15 cellular contexts compared by ENCODE assay signal in genomic region chr6:15242937-15243614, GRCh38. TPM values are rescaled to one million over a fixed set of nuclear protein-coding genes. Genes with fewer than 3 reads are reported as not detected.
DNase-seq lines count a peak whose midpoint lies in the region; ATAC-seq, FAIRE-seq and TF ChIP-seq lines count a peak whose summit lies in the region.
"Had no signal": no experiment of that assay in that cellular context is flagged by ENCODE, and none has a peak within 500 bp of the region (broad histone marks: within the 10 kb centered on the region; RNA-seq: fewer than 3 reads in every experiment).

No MANE protein-coding gene starts in this region.

- no peak for TF ChIP-seq CTCF in type B pancreatic cell (conservative IDR thresholded peaks at IDR 0.05)
- TF ChIP-seq CTCF in osteocyte (IDR thresholded peaks at IDR 0.05), result no peak

- no peaks in the 10 kb centered on the region for H3K9me3 Mint-ChIP-seq in activated naive CD4-positive, alpha-beta T cell treated with anti-CD3 and anti-CD28 coated beads, Interleukin-2, amount 50 U/mL, for 24 hours
- H3K9me3 Mint-ChIP-seq in activated naive CD4-positive, alpha-beta T cell treated with anti-CD3 and anti-CD28 coated beads for 36 hours, result no peaks in the 10 kb centered on the region
- H3K9me3 Mint-ChIP-seq in memory B cell (no peaks in the 10 kb centered on the region), type B pancreatic cell (no peaks in the 10 kb centered on the region), osteocyte (ENCODE audit: unreplicated experiment) (no peaks in the 10 kb centered on the region)

- no peak for DNase-seq in activated naive CD4-positive, alpha-beta T cell treated with anti-CD3 and anti-CD28 coated beads for 36 hours
- DNase-seq in T-helper 17 cell (no peak), memory B cell (ENCODE audit: low spot score in 2 of 2) (no peak), type B pancreatic cell (ENCODE audit: extremely low spot score, unreplicated experiment) (no peak), RCC 7860 (ENCODE audit: low spot score) (no peak), osteocyte (ENCODE audit: extremely low spot score, unreplicated experiment) (no peak)
- DNase-seq: activated CD8-positive, alpha-beta memory T cell treated with anti-CD3 and anti-CD28 coated beads, Interleukin-2, amount 50 U/mL, for 48 hours; DMS 273 treated with DMSO at 0.1 percent for 48 hours; heart right ventricle; MV-4-11; nucleus accumbens; SK-N-SH; WERI-Rb-1 had no signal

- intact Hi-C loops in activated naive CD4-positive, alpha-beta T cell treated with anti-CD3 and anti-CD28 coated beads for 36 hours (cut with micrococcal nuclease), result no loop called here

- no peak for FAIRE-seq in RCC 7860 (lab: Jason Lieb, UNC)

- H3K9me3 ChIP-seq in T-helper 17 cell (ENCODE audit: control insufficient read depth, low read length, poor library complexity, severe bottlenecking), result no peaks in the 10 kb centered on the region
- H3K9me3 ChIP-seq: heart right ventricle had no signal

- ATAC-seq in T-helper 17 cell (no peak), memory B cell (ENCODE audit: low read depth) (no peak), GM21619 (IDR thresholded peaks at IDR 0.05; ENCODE audit: unreplicated experiment) (no peak)
- ATAC-seq: heart right ventricle had no signal

- peak overlapping the region; percentile 26 for H3K4me3 Mint-ChIP-seq in activated naive CD4-positive, alpha-beta T cell treated with anti-CD3 and anti-CD28 coated beads, Interleukin-2, amount 50 U/mL, for 24 hours
- no peak overlapping the region for H3K4me3 Mint-ChIP-seq in activated naive CD4-positive, alpha-beta T cell treated with anti-CD3 and anti-CD28 coated beads for 36 hours
- H3K4me3 Mint-ChIP-seq in T-helper 17 cell (peak overlapping the region; percentile 12), memory B cell (peak overlapping the region; percentile 30), type B pancreatic cell (peak overlapping the region; percentile 91), osteocyte (ENCODE audit: unreplicated experiment) (no peak overlapping the region)

- peaks cover 4% of the 10 kb centered on the region for H3K36me3 Mint-ChIP-seq in activated naive CD4-positive, alpha-beta T cell treated with anti-CD3 and anti-CD28 coated beads, Interleukin-2, amount 50 U/mL, for 24 hours
- peaks cover 6% of the 10 kb centered on the region for H3K36me3 Mint-ChIP-seq in activated naive CD4-positive, alpha-beta T cell treated with anti-CD3 and anti-CD28 coated beads for 36 hours (ENCODE audit: low read depth)
- H3K36me3 Mint-ChIP-seq in T-helper 17 cell (ENCODE audit: low read depth) (no peaks in the 10 kb centered on the region), memory B cell (no peaks in the 10 kb centered on the region), type B pancreatic cell (no peaks in the 10 kb centered on the region), osteocyte (ENCODE audit: unreplicated experiment) (no peaks in the 10 kb centered on the region)

- H3K27me3 Mint-ChIP-seq in activated naive CD4-positive, alpha-beta T cell treated with anti-CD3 and anti-CD28 coated beads, Interleukin-2, amount 50 U/mL, for 24 hours, result no peaks in the 10 kb centered on the region
- no peaks in the 10 kb centered on the region for H3K27me3 Mint-ChIP-seq in activated naive CD4-positive, alpha-beta T cell treated with anti-CD3 and anti-CD28 coated beads for 36 hours (ENCODE audit: low read depth)
- H3K27me3 Mint-ChIP-seq in T-helper 17 cell, result peaks cover 6% of the 10 kb centered on the region
- H3K27me3 Mint-ChIP-seq in memory B cell, result no peaks in the 10 kb centered on the region
- no peaks in the 10 kb centered on the region for H3K27me3 Mint-ChIP-seq in type B pancreatic cell
- H3K27me3 Mint-ChIP-seq in osteocyte (ENCODE audit: unreplicated experiment), result peaks cover 3% of the 10 kb centered on the region

- CTCF ChIA-PET in activated naive CD4-positive, alpha-beta T cell treated with anti-CD3 and anti-CD28 coated beads for 36 hours (lab: Charles Lee), result interaction anchor here (0.7 to 1.6 kb wide), 2 partner anchors 147 to 248 kb away, joined by 3 to 7 read pairs; no protein-coding TSS in a partner anchor

- peak overlapping the region; percentile 23 for H3K27ac Mint-ChIP-seq in activated naive CD4-positive, alpha-beta T cell treated with anti-CD3 and anti-CD28 coated beads, Interleukin-2, amount 50 U/mL, for 24 hours
- no peak overlapping the region for H3K27ac Mint-ChIP-seq in activated naive CD4-positive, alpha-beta T cell treated with anti-CD3 and anti-CD28 coated beads for 36 hours
- peak overlapping the region; percentile 41 for H3K27ac Mint-ChIP-seq in T-helper 17 cell
- no peak overlapping the region for H3K27ac Mint-ChIP-seq in memory B cell
- peak overlapping the region; percentile 50 for H3K27ac Mint-ChIP-seq in type B pancreatic cell
- no peak overlapping the region for H3K27ac Mint-ChIP-seq in osteocyte (ENCODE audit: unreplicated experiment)

- no peaks in the 10 kb centered on the region for H3K4me1 Mint-ChIP-seq in activated naive CD4-positive, alpha-beta T cell treated with anti-CD3 and anti-CD28 coated beads, Interleukin-2, amount 50 U/mL, for 24 hours
- peaks cover 9% of the 10 kb centered on the region for H3K4me1 Mint-ChIP-seq in activated naive CD4-positive, alpha-beta T cell treated with anti-CD3 and anti-CD28 coated beads for 36 hours (ENCODE audit: low read depth)
- H3K4me1 Mint-ChIP-seq in T-helper 17 cell, result peaks cover 15% of the 10 kb centered on the region
- H3K4me1 Mint-ChIP-seq in memory B cell, result peaks cover 7% of the 10 kb centered on the region
- peaks cover 17% of the 10 kb centered on the region for H3K4me1 Mint-ChIP-seq in type B pancreatic cell (ENCODE audit: unreplicated experiment)
- peaks cover 20% of the 10 kb centered on the region for H3K4me1 Mint-ChIP-seq in osteocyte (ENCODE audit: unreplicated experiment)

RNA-seq across cellular contexts. Expression of gene JARID2, which starts 2.8 kb away (rescaled TPM):
- total RNA-seq in activated naive CD4-positive, alpha-beta T cell treated with anti-CD3 and anti-CD28 coated beads for 36 hours, result 10 to 100 TPM; 26.6 to 27.7 TPM
- total RNA-seq in T-helper 17 cell (10 to 100 TPM; 21.9 to 35.5 TPM), type B pancreatic cell (ENCODE audit: low replicate concordance) (35.9 and 43.9 TPM in 2 replicates), osteocyte (12.2 and 12.5 TPM in 2 replicates)

Comparison
In these comparisons a context has a peak if more than half of its experiments do, and no peak if none do; other contexts are left out.
1. H3K27ac Mint-ChIP-seq: peak in activated naive CD4-positive, alpha-beta T cell treated with anti-CD3 and anti-CD28 coated beads, Interleukin-2, amount 50 U/mL, for 24 hours (single experiment), T-helper 17 cell (single experiment) and type B pancreatic cell (single experiment); none in activated naive CD4-positive, alpha-beta T cell treated with anti-CD3 and anti-CD28 coated beads for 36 hours (single experiment), memory B cell (single experiment) and osteocyte (single experiment).
2. H3K4me3 Mint-ChIP-seq: peak in activated naive CD4-positive, alpha-beta T cell treated with anti-CD3 and anti-CD28 coated beads, Interleukin-2, amount 50 U/mL, for 24 hours (single experiment), T-helper 17 cell (single experiment), memory B cell (single experiment) and type B pancreatic cell (single experiment); none in activated naive CD4-positive, alpha-beta T cell treated with anti-CD3 and anti-CD28 coated beads for 36 hours (single experiment) and osteocyte (single experiment).